ENCODE assay signal across 1 cellular context in the genomic region with DNA sequence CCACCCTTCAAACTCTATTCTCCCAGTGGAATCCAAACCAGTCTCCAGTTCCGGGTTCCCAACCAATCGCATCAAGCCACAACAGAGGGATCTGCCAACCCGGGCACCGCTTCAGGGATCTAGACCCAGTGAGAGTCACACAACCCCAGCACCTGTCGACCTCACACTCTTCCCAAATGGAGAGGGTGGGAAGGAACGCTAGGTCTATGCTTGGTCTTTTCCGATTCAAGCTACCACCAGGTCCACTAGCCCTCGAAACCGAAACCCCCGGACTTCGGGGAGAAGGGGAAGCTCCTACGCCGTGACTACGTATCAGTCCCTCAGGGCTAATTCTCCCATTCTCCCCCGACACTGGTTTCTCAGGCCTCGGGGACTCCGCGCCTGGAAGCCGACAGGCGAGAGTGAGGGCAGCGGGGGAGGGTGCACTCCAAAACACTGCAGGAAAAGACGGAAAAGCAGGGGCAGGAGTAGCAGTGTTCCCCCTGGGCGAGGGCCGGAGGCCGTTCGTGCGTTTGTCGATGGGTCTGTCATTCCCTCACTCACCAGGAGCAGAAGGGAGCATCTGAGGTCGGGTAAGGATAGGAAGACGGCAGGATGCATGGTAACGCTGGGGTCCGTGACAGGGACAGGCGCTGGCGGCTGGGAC.
TF ChIP-seq lines count a peak whose summit lies in the region.

No MANE protein-coding gene starts in this region.

TF ChIP-seq in WTC11, 78 proteins besides CTCF, POLR2A, EP300 and RAD21 (continued from another document):
- TF ChIP-seq, protein P1, sequence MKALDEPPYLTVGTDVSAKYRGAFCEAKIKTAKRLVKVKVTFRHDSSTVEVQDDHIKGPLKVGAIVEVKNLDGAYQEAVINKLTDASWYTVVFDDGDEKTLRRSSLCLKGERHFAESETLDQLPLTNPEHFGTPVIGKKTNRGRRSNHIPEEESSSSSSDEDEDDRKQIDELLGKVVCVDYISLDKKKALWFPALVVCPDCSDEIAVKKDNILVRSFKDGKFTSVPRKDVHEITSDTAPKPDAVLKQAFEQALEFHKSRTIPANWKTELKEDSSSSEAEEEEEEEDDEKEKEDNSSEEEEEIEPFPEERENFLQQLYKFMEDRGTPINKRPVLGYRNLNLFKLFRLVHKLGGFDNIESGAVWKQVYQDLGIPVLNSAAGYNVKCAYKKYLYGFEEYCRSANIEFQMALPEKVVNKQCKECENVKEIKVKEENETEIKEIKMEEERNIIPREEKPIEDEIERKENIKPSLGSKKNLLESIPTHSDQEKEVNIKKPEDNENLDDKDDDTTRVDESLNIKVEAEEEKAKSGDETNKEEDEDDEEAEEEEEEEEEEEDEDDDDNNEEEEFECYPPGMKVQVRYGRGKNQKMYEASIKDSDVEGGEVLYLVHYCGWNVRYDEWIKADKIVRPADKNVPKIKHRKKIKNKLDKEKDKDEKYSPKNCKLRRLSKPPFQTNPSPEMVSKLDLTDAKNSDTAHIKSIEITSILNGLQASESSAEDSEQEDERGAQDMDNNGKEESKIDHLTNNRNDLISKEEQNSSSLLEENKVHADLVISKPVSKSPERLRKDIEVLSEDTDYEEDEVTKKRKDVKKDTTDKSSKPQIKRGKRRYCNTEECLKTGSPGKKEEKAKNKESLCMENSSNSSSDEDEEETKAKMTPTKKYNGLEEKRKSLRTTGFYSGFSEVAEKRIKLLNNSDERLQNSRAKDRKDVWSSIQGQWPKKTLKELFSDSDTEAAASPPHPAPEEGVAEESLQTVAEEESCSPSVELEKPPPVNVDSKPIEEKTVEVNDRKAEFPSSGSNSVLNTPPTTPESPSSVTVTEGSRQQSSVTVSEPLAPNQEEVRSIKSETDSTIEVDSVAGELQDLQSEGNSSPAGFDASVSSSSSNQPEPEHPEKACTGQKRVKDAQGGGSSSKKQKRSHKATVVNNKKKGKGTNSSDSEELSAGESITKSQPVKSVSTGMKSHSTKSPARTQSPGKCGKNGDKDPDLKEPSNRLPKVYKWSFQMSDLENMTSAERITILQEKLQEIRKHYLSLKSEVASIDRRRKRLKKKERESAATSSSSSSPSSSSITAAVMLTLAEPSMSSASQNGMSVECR (CRISPR knock-in tag; IDR thresholded peaks at IDR 0.05; ENCODE audit: borderline replicate concordance), result peak; percentile 80; the same call in 1 of the 2 replicates
- TF ChIP-seq, protein P2, sequence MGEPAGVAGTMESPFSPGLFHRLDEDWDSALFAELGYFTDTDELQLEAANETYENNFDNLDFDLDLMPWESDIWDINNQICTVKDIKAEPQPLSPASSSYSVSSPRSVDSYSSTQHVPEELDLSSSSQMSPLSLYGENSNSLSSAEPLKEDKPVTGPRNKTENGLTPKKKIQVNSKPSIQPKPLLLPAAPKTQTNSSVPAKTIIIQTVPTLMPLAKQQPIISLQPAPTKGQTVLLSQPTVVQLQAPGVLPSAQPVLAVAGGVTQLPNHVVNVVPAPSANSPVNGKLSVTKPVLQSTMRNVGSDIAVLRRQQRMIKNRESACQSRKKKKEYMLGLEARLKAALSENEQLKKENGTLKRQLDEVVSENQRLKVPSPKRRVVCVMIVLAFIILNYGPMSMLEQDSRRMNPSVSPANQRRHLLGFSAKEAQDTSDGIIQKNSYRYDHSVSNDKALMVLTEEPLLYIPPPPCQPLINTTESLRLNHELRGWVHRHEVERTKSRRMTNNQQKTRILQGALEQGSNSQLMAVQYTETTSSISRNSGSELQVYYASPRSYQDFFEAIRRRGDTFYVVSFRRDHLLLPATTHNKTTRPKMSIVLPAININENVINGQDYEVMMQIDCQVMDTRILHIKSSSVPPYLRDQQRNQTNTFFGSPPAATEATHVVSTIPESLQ (CRISPR knock-in tag; IDR thresholded peaks at IDR 0.05), result 0 out of 2 replicates have a peak, but pooled peaks have one; percentile 64
- TF ChIP-seq ZNF121 (CRISPR knock-in tag; IDR thresholded peaks at IDR 0.05) (peak; percentile 29; the same call in 1 of the 2 replicates), NFE2L1 (CRISPR knock-in tag; IDR thresholded peaks at IDR 0.05) (0 out of 2 replicates have a peak, but pooled peaks have one; percentile 37), GABPB1 (CRISPR knock-in tag; IDR thresholded peaks at IDR 0.05) (no peak), SP1 (CRISPR knock-in tag; conservative IDR thresholded peaks at IDR 0.05) (no peak), MYBL2 (CRISPR knock-in tag; IDR thresholded peaks at IDR 0.05) (no peak), ZNF671 (CRISPR knock-in tag; IDR thresholded peaks at IDR 0.05) (no peak), ATF1 (CRISPR knock-in tag; IDR thresholded peaks at IDR 0.05) (no peak), SOX15 (CRISPR knock-in tag; IDR thresholded peaks at IDR 0.05) (no peak), FOXP1 (CRISPR knock-in tag; IDR thresholded peaks at IDR 0.05; ENCODE audit: borderline replicate concordance) (no peak), ERG (CRISPR knock-in tag; IDR thresholded peaks at IDR 0.05) (no peak), ZNF396 (CRISPR knock-in tag; IDR thresholded peaks at IDR 0.05; ENCODE audit: borderline replicate concordance) (no peak), OVOL2 (CRISPR knock-in tag; IDR thresholded peaks at IDR 0.05; ENCODE audit: borderline replicate concordance) (no peak), CBFB (CRISPR knock-in tag; IDR thresholded peaks at IDR 0.05; ENCODE audit: low read depth) (no peak), ZMAT4 (CRISPR knock-in tag; IDR thresholded peaks at IDR 0.05) (no peak), ZNF512 (CRISPR knock-in tag; IDR thresholded peaks at IDR 0.05; ENCODE audit: borderline replicate concordance) (0 out of 2 replicates have a peak, but pooled peaks have one; percentile 59), ZNF281 (CRISPR knock-in tag; IDR thresholded peaks at IDR 0.05) (no peak), NFYB (CRISPR knock-in tag; conservative IDR thresholded peaks at IDR 0.05; ENCODE audit: low read depth) (0 out of 2 replicates have a peak, but pooled peaks have one; percentile 16), NR3C1 (CRISPR knock-in tag; conservative IDR thresholded peaks at IDR 0.05; ENCODE audit: low read depth) (no peak)
- TF ChIP-seq, protein P3, sequence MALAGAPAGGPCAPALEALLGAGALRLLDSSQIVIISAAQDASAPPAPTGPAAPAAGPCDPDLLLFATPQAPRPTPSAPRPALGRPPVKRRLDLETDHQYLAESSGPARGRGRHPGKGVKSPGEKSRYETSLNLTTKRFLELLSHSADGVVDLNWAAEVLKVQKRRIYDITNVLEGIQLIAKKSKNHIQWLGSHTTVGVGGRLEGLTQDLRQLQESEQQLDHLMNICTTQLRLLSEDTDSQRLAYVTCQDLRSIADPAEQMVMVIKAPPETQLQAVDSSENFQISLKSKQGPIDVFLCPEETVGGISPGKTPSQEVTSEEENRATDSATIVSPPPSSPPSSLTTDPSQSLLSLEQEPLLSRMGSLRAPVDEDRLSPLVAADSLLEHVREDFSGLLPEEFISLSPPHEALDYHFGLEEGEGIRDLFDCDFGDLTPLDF (CRISPR knock-in tag; IDR thresholded peaks at IDR 0.05), result peak; percentile 40; the same call in 1 of the 2 replicates
- TF ChIP-seq, protein P4, sequence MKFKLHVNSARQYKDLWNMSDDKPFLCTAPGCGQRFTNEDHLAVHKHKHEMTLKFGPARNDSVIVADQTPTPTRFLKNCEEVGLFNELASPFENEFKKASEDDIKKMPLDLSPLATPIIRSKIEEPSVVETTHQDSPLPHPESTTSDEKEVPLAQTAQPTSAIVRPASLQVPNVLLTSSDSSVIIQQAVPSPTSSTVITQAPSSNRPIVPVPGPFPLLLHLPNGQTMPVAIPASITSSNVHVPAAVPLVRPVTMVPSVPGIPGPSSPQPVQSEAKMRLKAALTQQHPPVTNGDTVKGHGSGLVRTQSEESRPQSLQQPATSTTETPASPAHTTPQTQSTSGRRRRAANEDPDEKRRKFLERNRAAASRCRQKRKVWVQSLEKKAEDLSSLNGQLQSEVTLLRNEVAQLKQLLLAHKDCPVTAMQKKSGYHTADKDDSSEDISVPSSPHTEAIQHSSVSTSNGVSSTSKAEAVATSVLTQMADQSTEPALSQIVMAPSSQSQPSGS (CRISPR knock-in tag; IDR thresholded peaks at IDR 0.05; ENCODE audit: borderline replicate concordance, low read depth), result no peak
- TF ChIP-seq, protein P5, sequence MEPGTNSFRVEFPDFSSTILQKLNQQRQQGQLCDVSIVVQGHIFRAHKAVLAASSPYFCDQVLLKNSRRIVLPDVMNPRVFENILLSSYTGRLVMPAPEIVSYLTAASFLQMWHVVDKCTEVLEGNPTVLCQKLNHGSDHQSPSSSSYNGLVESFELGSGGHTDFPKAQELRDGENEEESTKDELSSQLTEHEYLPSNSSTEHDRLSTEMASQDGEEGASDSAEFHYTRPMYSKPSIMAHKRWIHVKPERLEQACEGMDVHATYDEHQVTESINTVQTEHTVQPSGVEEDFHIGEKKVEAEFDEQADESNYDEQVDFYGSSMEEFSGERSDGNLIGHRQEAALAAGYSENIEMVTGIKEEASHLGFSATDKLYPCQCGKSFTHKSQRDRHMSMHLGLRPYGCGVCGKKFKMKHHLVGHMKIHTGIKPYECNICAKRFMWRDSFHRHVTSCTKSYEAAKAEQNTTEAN (CRISPR knock-in tag; IDR thresholded peaks at IDR 0.05), result no peak
- TF ChIP-seq, protein P6, sequence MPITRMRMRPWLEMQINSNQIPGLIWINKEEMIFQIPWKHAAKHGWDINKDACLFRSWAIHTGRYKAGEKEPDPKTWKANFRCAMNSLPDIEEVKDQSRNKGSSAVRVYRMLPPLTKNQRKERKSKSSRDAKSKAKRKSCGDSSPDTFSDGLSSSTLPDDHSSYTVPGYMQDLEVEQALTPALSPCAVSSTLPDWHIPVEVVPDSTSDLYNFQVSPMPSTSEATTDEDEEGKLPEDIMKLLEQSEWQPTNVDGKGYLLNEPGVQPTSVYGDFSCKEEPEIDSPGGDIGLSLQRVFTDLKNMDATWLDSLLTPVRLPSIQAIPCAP (CRISPR knock-in tag; IDR thresholded peaks at IDR 0.05), result no peak
- TF ChIP-seq, protein P7, sequence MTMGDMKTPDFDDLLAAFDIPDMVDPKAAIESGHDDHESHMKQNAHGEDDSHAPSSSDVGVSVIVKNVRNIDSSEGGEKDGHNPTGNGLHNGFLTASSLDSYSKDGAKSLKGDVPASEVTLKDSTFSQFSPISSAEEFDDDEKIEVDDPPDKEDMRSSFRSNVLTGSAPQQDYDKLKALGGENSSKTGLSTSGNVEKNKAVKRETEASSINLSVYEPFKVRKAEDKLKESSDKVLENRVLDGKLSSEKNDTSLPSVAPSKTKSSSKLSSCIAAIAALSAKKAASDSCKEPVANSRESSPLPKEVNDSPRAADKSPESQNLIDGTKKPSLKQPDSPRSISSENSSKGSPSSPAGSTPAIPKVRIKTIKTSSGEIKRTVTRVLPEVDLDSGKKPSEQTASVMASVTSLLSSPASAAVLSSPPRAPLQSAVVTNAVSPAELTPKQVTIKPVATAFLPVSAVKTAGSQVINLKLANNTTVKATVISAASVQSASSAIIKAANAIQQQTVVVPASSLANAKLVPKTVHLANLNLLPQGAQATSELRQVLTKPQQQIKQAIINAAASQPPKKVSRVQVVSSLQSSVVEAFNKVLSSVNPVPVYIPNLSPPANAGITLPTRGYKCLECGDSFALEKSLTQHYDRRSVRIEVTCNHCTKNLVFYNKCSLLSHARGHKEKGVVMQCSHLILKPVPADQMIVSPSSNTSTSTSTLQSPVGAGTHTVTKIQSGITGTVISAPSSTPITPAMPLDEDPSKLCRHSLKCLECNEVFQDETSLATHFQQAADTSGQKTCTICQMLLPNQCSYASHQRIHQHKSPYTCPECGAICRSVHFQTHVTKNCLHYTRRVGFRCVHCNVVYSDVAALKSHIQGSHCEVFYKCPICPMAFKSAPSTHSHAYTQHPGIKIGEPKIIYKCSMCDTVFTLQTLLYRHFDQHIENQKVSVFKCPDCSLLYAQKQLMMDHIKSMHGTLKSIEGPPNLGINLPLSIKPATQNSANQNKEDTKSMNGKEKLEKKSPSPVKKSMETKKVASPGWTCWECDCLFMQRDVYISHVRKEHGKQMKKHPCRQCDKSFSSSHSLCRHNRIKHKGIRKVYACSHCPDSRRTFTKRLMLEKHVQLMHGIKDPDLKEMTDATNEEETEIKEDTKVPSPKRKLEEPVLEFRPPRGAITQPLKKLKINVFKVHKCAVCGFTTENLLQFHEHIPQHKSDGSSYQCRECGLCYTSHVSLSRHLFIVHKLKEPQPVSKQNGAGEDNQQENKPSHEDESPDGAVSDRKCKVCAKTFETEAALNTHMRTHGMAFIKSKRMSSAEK (CRISPR knock-in tag; IDR thresholded peaks at IDR 0.05; ENCODE audit: borderline replicate concordance), result no peak
TF ChIP-seq in WTC11: peak in this region for 7.
